18 cellular contexts compared by ENCODE assay signal in the genomic region with DNA sequence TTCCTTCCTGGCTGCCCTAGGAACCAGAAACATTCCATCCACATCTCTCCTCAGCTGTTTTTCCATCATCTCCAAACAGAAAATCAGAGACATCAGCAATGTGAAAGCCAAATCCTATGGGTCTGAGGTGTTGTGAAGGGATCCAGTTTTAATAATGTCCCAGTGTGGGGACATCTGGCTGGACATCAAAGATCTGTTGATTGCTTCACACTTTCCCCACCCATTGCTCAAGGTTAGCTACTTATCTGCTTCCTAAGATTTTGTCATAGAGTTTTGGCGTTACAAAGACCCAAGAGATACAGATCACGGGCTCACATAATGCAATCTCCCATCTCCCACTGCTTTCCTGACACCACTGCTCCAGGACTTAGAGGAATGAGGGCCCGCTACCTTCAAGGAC. TPM values are rescaled to one million over a fixed set of nuclear protein-coding genes. Genes with fewer than 3 reads are reported as not detected.
DNase-seq lines count a peak whose midpoint lies in the region; ATAC-seq and TF ChIP-seq lines count a peak whose summit lies in the region.
"Had no signal": no experiment of that assay in that cellular context is flagged by ENCODE, and none has a peak within 500 bp of the region (broad histone marks: within the 10 kb centered on the region; RNA-seq: fewer than 3 reads in every experiment).

No MANE protein-coding gene starts in this region.

- peak overlapping the region; percentile 3 for H3K27ac Mint-ChIP-seq in mesothelial cell of epicardium
- H3K27ac Mint-ChIP-seq: CD4-positive, alpha-beta T cell; CD8-positive, alpha-beta memory T cell; GM23338; H9; HFFc6 had no signal

- no peak overlapping the region for H2AFZ ChIP-seq in HCT116 (ENCODE audit: low read depth, low read length, poor library complexity, severe bottlenecking)
- H2AFZ ChIP-seq: GM23338 had no signal

- H3K27me3 Mint-ChIP-seq in mesothelial cell of epicardium (ENCODE audit: low read depth), result no peaks in the 10 kb centered on the region
- H3K27me3 Mint-ChIP-seq: CD4-positive, alpha-beta T cell had no signal

- CTCF ChIA-PET in HCT116 (lab: Charles Lee), result no interaction called here

- TF ChIP-seq POLR2A in HCT116 (IDR thresholded peaks at IDR 0.05; ENCODE audit: borderline replicate concordance, extremely low read depth, insufficient read depth, insufficient read length), result no peak

- no peak overlapping the region for H3K9ac ChIP-seq in HCT116 (ENCODE audit: low read length)

- H3K36me3 ChIP-seq in HCT116 (ENCODE audit: control insufficient read depth in 1 of 2, insufficient read depth in 2 of 2, low read length in 2 of 2), result no peaks in the 10 kb centered on the region

- no TSS peak for BruUV-seq in HCT116 (replicated peaks; lab: Mats Ljungman, UMichigan)

- H4K20me1 ChIP-seq in HCT116 (ENCODE audit: insufficient read depth), result no peaks in the 10 kb centered on the region

- no peaks in the 10 kb centered on the region for H3K9me3 ChIP-seq in HCT116 (ENCODE audit: control insufficient read depth in 1 of 2, insufficient read depth in 1 of 2, low read depth in 1 of 2, low read length in 2 of 2)

- ATAC-seq in HCT116 (no peak), GM18907 (IDR thresholded peaks at IDR 0.05; ENCODE audit: unreplicated experiment) (no peak)
- ATAC-seq: GM12878, GM23338 had no signal

- no peaks in the 10 kb centered on the region for H3K36me3 Mint-ChIP-seq in mesothelial cell of epicardium
- H3K36me3 Mint-ChIP-seq: CD8-positive, alpha-beta memory T cell had no signal

- peak overlapping the region; percentile 45 for H3K27ac ChIP-seq in 22Rv1
- no peak overlapping the region for H3K27ac ChIP-seq in HCT116 (ENCODE audit: low read depth, low read length)

- DNase-seq in HCT116 (ENCODE audit: low read depth, low spot score) (no peak), amniotic epithelial cell (ENCODE audit: low read depth) (peak; percentile 28), mesothelial cell of epicardium (ENCODE audit: low spot score in 2 of 2, unreplicated experiment in 2 of 2) (no peak), CD1c-positive myeloid dendritic cell (ENCODE audit: extremely low spot score) (no peak)
- DNase-seq in effector CD4-positive, alpha-beta T cell, result no peak
- DNase-seq: C1 segment of cervical spinal cord; CD4-positive, alpha-beta T cell; CD8-positive, alpha-beta memory T cell; DMS 273 treated with DMSO at 0.1 percent for 48 hours; DMS79; EL; GDM1; H9; HFFc6 had no signal

- H3K79me2 ChIP-seq in HCT116 (ENCODE audit: insufficient read depth, low read length), result no peaks in the 10 kb centered on the region

- POLR2A ChIA-PET in HCT116 (lab: Charles Lee), result no interaction called here

- no peaks in the 10 kb centered on the region for H3K27me3 ChIP-seq in HCT116 (ENCODE audit: insufficient read depth, low read length)

- TF ChIP-seq CTCF in 22Rv1 (IDR thresholded peaks at IDR 0.05), result no peak
- no peak for TF ChIP-seq CTCF in HCT116 (IDR thresholded peaks at IDR 0.05 in 2 of 3, conservative IDR thresholded peaks at IDR 0.05 in 1 of 3; ENCODE audit: borderline replicate concordance in 1 of 3, insufficient read depth in 1 of 3, low read depth in 2 of 3, low read length in 2 of 3)
- no peak for TF ChIP-seq CTCF in mesothelial cell of epicardium (IDR thresholded peaks at IDR 0.05; ENCODE audit: unreplicated experiment)

- H3K9me3 Mint-ChIP-seq in mesothelial cell of epicardium, result no peaks in the 10 kb centered on the region
- H3K9me3 Mint-ChIP-seq: CD4-positive, alpha-beta T cell; CD8-positive, alpha-beta memory T cell; GM23338 had no signal

- no peak overlapping the region for H3K4me3 Mint-ChIP-seq in mesothelial cell of epicardium
- H3K4me3 Mint-ChIP-seq: CD4-positive, alpha-beta T cell; CD8-positive, alpha-beta memory T cell; GM23338; H9; HFFc6 had no signal

- no peak for TF ChIP-seq RAD21 in HCT116 (IDR thresholded peaks at IDR 0.05; ENCODE audit: low read depth)

- no peaks in the 10 kb centered on the region for H3K9me2 ChIP-seq in HCT116 (ENCODE audit: insufficient read depth)

- H3K4me2 ChIP-seq in HCT116 (ENCODE audit: low read length), result no peak overlapping the region
- H3K4me2 ChIP-seq: GM23338 had no signal

- RAD21 ChIA-PET in HCT116 (lab: Charles Lee; ENCODE audit: low non-redundant PET in 1 of 2, low total read pairs in 2 of 2, uncharacterized antibody in 2 of 2, unreplicated experiment in 2 of 2), result no interaction called here

- intact Hi-C loops in HCT116 (cut with micrococcal nuclease), result no loop called here

- H3K4me3 ChIP-seq in HCT116 (replicated peaks in 1 of 2; ENCODE audit: low read depth in 1 of 2, low read length in 2 of 2), result no peak overlapping the region
- H3K4me3 ChIP-seq: GM12878, GM23338 had no signal

- H3K4me1 Mint-ChIP-seq in mesothelial cell of epicardium, result peaks cover 6% of the 10 kb centered on the region
- H3K4me1 Mint-ChIP-seq: CD8-positive, alpha-beta memory T cell; GM23338 had no signal

- H3K4me1 ChIP-seq in HCT116 (ENCODE audit: control insufficient read depth in 1 of 2, insufficient read depth in 2 of 2, low read length in 2 of 2), result no peaks in the 10 kb centered on the region

TF ChIP-seq in HCT116, 20 proteins besides CTCF, POLR2A, EP300 and RAD21:
- TF ChIP-seq SIN3A (IDR thresholded peaks at IDR 0.05; ENCODE audit: low read depth) (no peak), ZNF274 (IDR thresholded peaks at IDR 0.05; ENCODE audit: low read depth, low read length) (no peak), SP1 (IDR thresholded peaks at IDR 0.05; ENCODE audit: low read depth) (no peak), EZH2phosphoT487 (IDR thresholded peaks at IDR 0.05; ENCODE audit: borderline replicate concordance) (no peak), TCF7L2 (IDR thresholded peaks at IDR 0.05; ENCODE audit: borderline replicate concordance, extremely low read depth, insufficient read depth, insufficient read length) (peak; percentile 30), CEBPB (IDR thresholded peaks at IDR 0.05; ENCODE audit: low read depth) (no peak)

RNA-seq across cellular contexts. Expression of gene AXIN2, which starts 47.9 kb away (rescaled TPM):
- total RNA-seq in HCT116 (2021; ENCODE audit: unreplicated experiment) (7.1 TPM), mesothelial cell of epicardium (84.6 to 88.7 TPM (median 87.8 TPM) in 3 replicates)
- polyA plus RNA-seq in HCT116 (2012), result 1.5 and 1.7 TPM in 2 replicates

Comparison
In these comparisons a context has a peak if more than half of its experiments do, and no peak if none do; other contexts are left out.
1. RNA of gene AXIN2, which starts 47.9 kb away (total RNA-seq): 84.6 to 88.7 TPM in mesothelial cell of epicardium; 7.1 TPM in HCT116 (single experiment); every median in the first group is over 10 times any median in the second.